In genomic region chr9:121026768-121027167, GRCh38 we compare ENCODE assay signal across 19 cellular contexts. TPM values are rescaled to one million over a fixed set of nuclear protein-coding genes. Genes with fewer than 3 reads are reported as not detected.
A peak's percentile ranks its signal among the peaks of the same experiment; 100 is the strongest.
DNase-seq lines count a peak whose midpoint lies in the region; ATAC-seq, FAIRE-seq and TF ChIP-seq lines count a peak whose summit lies in the region.
"Had no signal": no experiment of that assay in that cellular context is flagged by ENCODE, and none has a peak within 500 bp of the region (broad histone marks: within the 10 kb centered on the region; RNA-seq: fewer than 3 reads in every experiment).

No MANE protein-coding gene starts in this region.

- no peaks in the 10 kb centered on the region for H3K36me3 ChIP-seq in osteoblast (ENCODE audit: insufficient read depth, low read length)

- H3K27ac ChIP-seq in osteoblast (ENCODE audit: low read depth, low read length) = no peak overlapping the region

- H3K4me2 ChIP-seq in osteoblast (ENCODE audit: insufficient read depth, low read length) = no peak overlapping the region

- TF ChIP-seq POLR2A in H54 (IDR thresholded peaks at IDR 0.05; ENCODE audit: low read depth, low read length) = no peak

- TF ChIP-seq CTCF in osteoblast (IDR thresholded peaks at IDR 0.05; ENCODE audit: extremely low read depth, low read depth, low read length) = no peak
- TF ChIP-seq CTCF in GM13976 (IDR thresholded peaks at IDR 0.05; ENCODE audit: borderline replicate concordance, control extremely low read depth, extremely low read depth, insufficient read depth, missing control alignments) = no peak

- H3K27me3 ChIP-seq in osteoblast (ENCODE audit: insufficient read depth, low read length) = no peaks in the 10 kb centered on the region

- no peaks in the 10 kb centered on the region for H4K20me1 ChIP-seq in osteoblast (ENCODE audit: insufficient read depth, low read length)

- no peaks in the 10 kb centered on the region for H3K79me2 ChIP-seq in osteoblast (ENCODE audit: insufficient read depth, low read length)

- DNase-seq in H54 (ENCODE audit: insufficient read length, low spot score) (no peak), left lobe of liver (ENCODE audit: low spot score) (no peak), osteoblast (ENCODE audit: insufficient read length, low spot score, missing footprints) (peak; percentile 22), NOMO-1 (lab: John Stamatoyannopoulos, UW; ENCODE audit: unreplicated experiment in 2 of 2) (no peak), GM13976 (ENCODE audit: low spot score) (no peak)
- DNase-seq: CD4-positive, CD25-positive, alpha-beta regulatory T cell; COR-L47; DMS 273 treated with DMSO at 0.1 percent for 48 hours; DND-41; NCI-H1105; NCI-H2029 treated with DMSO at 0.1 percent for 48 hours; NCI-H2171; NCI-H526; OCI-M1; Right ventricle myocardium superior had no signal

- H3K9me3 ChIP-seq in osteoblast (ENCODE audit: low read depth, low read length) = no peaks in the 10 kb centered on the region

- H2AFZ ChIP-seq in osteoblast (ENCODE audit: low read length) = peak overlapping the region; percentile 30

- ATAC-seq in left lobe of liver = peak; percentile 91
- ATAC-seq in GM19452 (IDR thresholded peaks at IDR 0.05; ENCODE audit: unreplicated experiment) = no peak
- ATAC-seq in GM19397 (IDR thresholded peaks at IDR 0.05; ENCODE audit: unreplicated experiment) = no peak

- no peak overlapping the region for H3K4me3 ChIP-seq in osteoblast (ENCODE audit: insufficient read depth, low read length)

- peak; percentile 97 for FAIRE-seq in H54 (lab: Jason Lieb, UNC)
- FAIRE-seq: GM12891, GM18507 had no signal

- peaks cover 10% of the 10 kb centered on the region for H3K4me1 ChIP-seq in osteoblast (ENCODE audit: insufficient read depth, low read length)

- in situ Hi-C loops in GM13976 (cut with MboI; ENCODE audit: low sequenced_read_pairs, unreplicated experiment) = no loop called here

RNA-seq across cellular contexts. Expression of gene C5, which starts 23.3 kb away (rescaled TPM):
- total RNA-seq in left lobe of liver (386 TPM), osteoblast (5.1 and 5.6 TPM in 2 replicates)

RNA-seq across cellular contexts. Expression of gene CNTRL, which starts 48.0 kb away (rescaled TPM):
- total RNA-seq in left lobe of liver = 3.6 TPM
- 7.1 and 8.7 TPM in 2 replicates for total RNA-seq in osteoblast

Comparison
In these comparisons a context has a peak if more than half of its experiments do, and no peak if none do; other contexts are left out.
1. RNA of gene C5, which starts 23.3 kb away (total RNA-seq): 386 TPM in left lobe of liver (single experiment); 5.1 to 5.6 TPM in osteoblast; every median in the first group is over 10 times any median in the second.